ENCODE assay signal across 26 cellular contexts in the genomic region with DNA sequence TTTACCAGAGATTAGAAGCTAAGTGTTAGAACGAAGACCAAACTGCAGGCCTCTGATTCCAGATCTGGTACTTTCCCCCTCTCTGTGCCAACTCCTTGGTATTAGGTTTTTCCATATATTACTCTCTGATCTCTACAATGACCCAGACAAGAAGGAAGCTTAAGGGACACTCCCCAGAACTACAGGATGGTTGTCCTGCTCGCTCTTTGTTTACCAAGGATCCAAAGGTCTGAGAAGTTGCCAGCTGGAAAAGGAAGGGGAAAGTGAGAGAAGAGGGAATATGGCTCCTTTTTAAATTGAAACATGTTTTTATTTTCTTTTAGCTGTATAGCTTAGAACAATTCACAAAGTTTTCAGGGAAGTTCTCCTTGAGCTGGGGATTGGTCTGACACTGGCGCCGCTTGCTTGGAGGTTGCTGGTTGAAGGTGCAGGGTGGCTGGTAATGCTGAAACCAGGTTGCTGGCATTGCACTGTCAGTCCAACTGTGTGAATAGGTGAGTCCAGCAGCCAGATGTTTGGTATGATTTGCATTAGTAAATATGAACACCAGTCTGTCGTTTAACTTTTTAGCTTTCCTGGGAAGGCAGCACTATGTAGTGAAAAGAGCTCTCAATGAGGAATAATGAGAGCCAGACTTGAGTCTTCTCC.
"Had no signal": no experiment of that assay in that cellular context is flagged by ENCODE, and none has a peak within 500 bp of the region (broad histone marks: within the 10 kb centered on the region; RNA-seq: fewer than 3 reads in every experiment).

No MANE protein-coding gene starts in this region.

- H3K4me3 ChIP-seq: coronary artery, esophagus muscularis mucosa, gastroesophageal sphincter, heart left ventricle, lower lobe of right lung, psoas muscle, sigmoid colon, spleen, testis, tibial artery, upper lobe of left lung had no signal

- H3K36me3 ChIP-seq: esophagus muscularis mucosa, gastroesophageal sphincter, heart left ventricle, lower lobe of right lung, sigmoid colon, spleen, tibial artery, upper lobe of left lung had no signal

- H3K4me1 ChIP-seq: foreskin keratinocyte, psoas muscle, spleen had no signal

- DNase-seq: dermis blood vessel endothelial cell; effector memory CD4-positive, alpha-beta T cell; foreskin keratinocyte; heart left ventricle; hippocampal formation; left cardiac atrium; left ventricle myocardium superior; lower lobe of right lung; naive thymus-derived CD8-positive, alpha-beta T cell; nephron progenitor cell; nucleus accumbens; posterior cingulate gyrus; psoas muscle; right cardiac atrium; sigmoid colon; spleen; stimulated activated CD4-positive, alpha-beta T cell treated with anti-CD3 and anti-CD28 coated beads, Interleukin-4, amount 100 ng/mL, for 4 hours; stimulated activated naive CD8-positive, alpha-beta T cell treated with anti-CD3 and anti-CD28 coated beads, Interleukin-15, Interleukin-2, amounts not matched to agents 100 U/mL and 50 U/mL, for 24 hours; substantia nigra; testis; tibial artery; upper lobe of left lung had no signal

- ATAC-seq: foreskin keratinocyte; gastroesophageal sphincter; heart left ventricle; left cardiac atrium; left ventricle myocardium superior; lower lobe of right lung; naive thymus-derived CD8-positive, alpha-beta T cell; psoas muscle; right cardiac atrium; stimulated activated memory B cell treated with anti-CD40 and anti-IgM and Interleukin-4, amounts not matched to agents 10 μg/mL and 1 μg/mL and 100 μg/mL, for 72 hours; stimulated activated naive CD8-positive, alpha-beta T cell treated with anti-CD3 and anti-CD28 coated beads, Interleukin-15, Interleukin-2, amounts not matched to agents 100 U/mL and 50 U/mL, for 24 hours had no signal

- H3K27ac ChIP-seq: coronary artery, esophagus muscularis mucosa, foreskin keratinocyte, gastroesophageal sphincter, heart left ventricle, lower lobe of right lung, psoas muscle, sigmoid colon, spleen, testis, tibial artery, upper lobe of left lung had no signal

- H3K9me3 ChIP-seq: esophagus muscularis mucosa, gastroesophageal sphincter, heart left ventricle, lower lobe of right lung, psoas muscle, sigmoid colon, spleen, testis, tibial artery, upper lobe of left lung had no signal

- H3K27me3 ChIP-seq: esophagus muscularis mucosa, gastroesophageal sphincter, heart left ventricle, sigmoid colon, testis, tibial artery, upper lobe of left lung had no signal
